In the genomic region with DNA sequence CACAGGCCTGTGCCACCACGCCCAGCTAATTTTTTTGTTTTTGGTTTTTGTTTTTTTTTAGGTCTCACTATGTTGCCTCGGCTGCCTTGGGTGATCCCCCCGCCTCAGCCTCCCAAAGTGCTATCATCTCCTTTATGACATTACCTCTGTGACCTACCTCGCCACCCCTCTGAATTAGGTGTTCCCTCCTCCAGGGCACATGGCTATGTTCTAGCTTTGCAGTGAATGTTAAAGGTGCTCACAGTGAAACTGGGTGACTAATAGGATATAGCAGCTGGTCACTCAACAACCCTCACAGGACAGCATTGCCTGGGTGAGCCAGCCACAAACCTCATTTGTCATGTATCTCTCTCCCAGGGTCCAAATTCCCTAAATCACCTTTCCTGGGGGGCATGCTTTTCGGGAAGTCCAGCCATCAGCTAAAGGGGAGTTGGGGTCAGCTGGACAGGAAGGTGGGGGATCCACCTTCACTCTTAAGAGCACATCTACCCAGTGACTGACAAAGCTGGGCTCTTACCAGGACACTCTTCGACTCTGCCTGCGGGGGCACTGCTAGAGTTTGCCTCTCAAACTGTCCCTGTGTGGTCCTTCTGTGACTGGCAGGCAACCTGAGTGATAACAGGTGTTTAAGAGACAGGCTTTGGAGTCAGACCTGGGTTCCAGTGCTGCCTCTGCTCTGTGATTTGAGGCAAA, we compare ENCODE assay signal across 8 cellular contexts. TPM values are rescaled to one million over a fixed set of nuclear protein-coding genes. Genes with fewer than 3 reads are reported as not detected.
A peak's percentile ranks its signal among the peaks of the same experiment; 100 is the strongest.
DNase-seq lines count a peak whose midpoint lies in the region; ATAC-seq and TF ChIP-seq lines count a peak whose summit lies in the region.

No MANE protein-coding gene starts in this region.

- peak overlapping the region; percentile 99 for H3K27ac Mint-ChIP-seq in activated CD8-positive, alpha-beta memory T cell treated with anti-CD3 and anti-CD28 coated beads, Interleukin-2, amount 10 ng/mL, durations not matched to agents 7 days and 5 days

- ATAC-seq in HG02610 (IDR thresholded peaks at IDR 0.05; ENCODE audit: unreplicated experiment) (peak; percentile 40), GM19035 (IDR thresholded peaks at IDR 0.05; ENCODE audit: unreplicated experiment) (no peak)
- ATAC-seq in activated CD8-positive, alpha-beta memory T cell treated with anti-CD3 and anti-CD28 coated beads, Interleukin-2, amount 10 ng/mL, durations not matched to agents 7 days and 5 days: peak; percentile 68

- peaks cover 54% of the 10 kb centered on the region for H3K4me1 Mint-ChIP-seq in activated CD8-positive, alpha-beta memory T cell treated with anti-CD3 and anti-CD28 coated beads, Interleukin-2, amount 10 ng/mL, durations not matched to agents 7 days and 5 days

- peak overlapping the region; percentile 85 for H3K4me3 Mint-ChIP-seq in activated CD8-positive, alpha-beta memory T cell treated with anti-CD3 and anti-CD28 coated beads, Interleukin-2, amount 10 ng/mL, durations not matched to agents 7 days and 5 days

- no peak for TF ChIP-seq POLR2A in erythroblast (IDR thresholded peaks at IDR 0.05; ENCODE audit: low read length)

- H3K9me3 Mint-ChIP-seq in activated CD8-positive, alpha-beta memory T cell treated with anti-CD3 and anti-CD28 coated beads, Interleukin-2, amount 10 ng/mL, durations not matched to agents 7 days and 5 days (ENCODE audit: low read depth): no peaks in the 10 kb centered on the region

- CTCF ChIA-PET in activated CD8-positive, alpha-beta memory T cell treated with anti-CD3 and anti-CD28 coated beads, Interleukin-2, amount 10 ng/mL, durations not matched to agents 7 days and 5 days (lab: Charles Lee): interaction anchor here (0.9 to 4.0 kb wide), 11 partner anchors 17 to 455 kb away, joined by 3 to 24 read pairs (median 5); partner anchors contain the start of genes ARPC4, BRPF1 and TADA3

- H3K27me3 Mint-ChIP-seq in activated CD8-positive, alpha-beta memory T cell treated with anti-CD3 and anti-CD28 coated beads, Interleukin-2, amount 10 ng/mL, durations not matched to agents 7 days and 5 days: no peaks in the 10 kb centered on the region

- peaks cover 48% of the 10 kb centered on the region for H3K36me3 Mint-ChIP-seq in activated CD8-positive, alpha-beta memory T cell treated with anti-CD3 and anti-CD28 coated beads, Interleukin-2, amount 10 ng/mL, durations not matched to agents 7 days and 5 days

- peak; percentile 22 to 68 for DNase-seq in NCI-H524 (lab: John Stamatoyannopoulos, UW)
- no peak for DNase-seq in NCI-H524 treated with DMSO at 0.1 percent for 48 hours (lab: John Stamatoyannopoulos, UW)
- peak; percentile 69 for DNase-seq in NCI-H69 (lab: John Stamatoyannopoulos, UW)
- peak; percentile 81 for DNase-seq in activated CD8-positive, alpha-beta memory T cell treated with anti-CD3 and anti-CD28 coated beads, Interleukin-2, amount 10 ng/mL, durations not matched to agents 7 days and 5 days
- DNase-seq in erythroblast (lab: John Stamatoyannopoulos, UW): peak; percentile 62 to 67
- peak; percentile 62 for DNase-seq in renal cortical epithelial cell (ENCODE audit: low read depth)

RNA-seq across cellular contexts. Expression of gene TTLL3, which starts 1.6 kb away (rescaled TPM):
- 10 to 100 TPM; 40.4 to 77.5 TPM for total RNA-seq in activated CD8-positive, alpha-beta memory T cell treated with anti-CD3 and anti-CD28 coated beads, Interleukin-2, amount 10 ng/mL, durations not matched to agents 7 days and 5 days
- 10.4 and 33.6 TPM in 2 replicates for total RNA-seq in renal cortical epithelial cell

RNA-seq across cellular contexts. Expression of gene ARPC4, which starts 15.6 kb away (rescaled TPM):
- 100 to 1,000 TPM; 274 to 300 TPM for total RNA-seq in activated CD8-positive, alpha-beta memory T cell treated with anti-CD3 and anti-CD28 coated beads, Interleukin-2, amount 10 ng/mL, durations not matched to agents 7 days and 5 days
- total RNA-seq in renal cortical epithelial cell: 212 and 474 TPM in 2 replicates

RNA-seq across cellular contexts. Expression of gene TADA3, which starts 16.2 kb away (rescaled TPM):
- total RNA-seq in activated CD8-positive, alpha-beta memory T cell treated with anti-CD3 and anti-CD28 coated beads, Interleukin-2, amount 10 ng/mL, durations not matched to agents 7 days and 5 days: 10 to 100 TPM; 89.8 to 90.6 TPM
- 55.2 and 57.5 TPM in 2 replicates for total RNA-seq in renal cortical epithelial cell

RNA-seq across cellular contexts. Expression of gene RPUSD3, which starts 35.3 kb away (rescaled TPM):
- 10 to 100 TPM; 61.7 to 77.6 TPM for total RNA-seq in activated CD8-positive, alpha-beta memory T cell treated with anti-CD3 and anti-CD28 coated beads, Interleukin-2, amount 10 ng/mL, durations not matched to agents 7 days and 5 days
- total RNA-seq in renal cortical epithelial cell: 17.2 and 17.4 TPM in 2 replicates

RNA-seq across cellular contexts. Expression of gene CAMK1, which starts 38.7 kb away (rescaled TPM):
- 10 to 100 TPM; 31.7 to 57.7 TPM for total RNA-seq in activated CD8-positive, alpha-beta memory T cell treated with anti-CD3 and anti-CD28 coated beads, Interleukin-2, amount 10 ng/mL, durations not matched to agents 7 days and 5 days
- total RNA-seq in renal cortical epithelial cell: 28.7 and 38.7 TPM in 2 replicates
